In genomic region chr5:150449491-150450339, GRCh38 we compare ENCODE assay signal across 8 cellular contexts. TPM values are rescaled to one million over a fixed set of nuclear protein-coding genes. Genes with fewer than 3 reads are reported as not detected.
DNase-seq lines count a peak whose midpoint lies in the region; TF ChIP-seq lines count a peak whose summit lies in the region.

Gene RPS14, minus strand, starts transcription at chr5:150449739. Its CDS starts 2,006 bp downstream, at chr5:150447733.

- peaks cover 19% of the 10 kb centered on the region for H3K79me2 ChIP-seq in neural cell (replicated peaks; ENCODE audit: insufficient read depth, low read length)

- H3K4me1 ChIP-seq in stomach = peaks cover 12 to 39% (median 28%) of the 10 kb centered on the region in 4 donors

- no peaks in the 10 kb centered on the region for H3K9me3 ChIP-seq in neural cell (ENCODE audit: low read length)
- no peaks in the 10 kb centered on the region for H3K9me3 ChIP-seq in stomach

- peak within 1 kb of the TSS; percentile 93 for H3K9ac ChIP-seq in neural cell (ENCODE audit: low read length)

- no peaks in the 10 kb centered on the region for H3F3A ChIP-seq in neural cell (ENCODE audit: insufficient read depth, low read length, poor library complexity, severe bottlenecking)

- TF ChIP-seq EP300 in neural cell (conservative IDR thresholded peaks at IDR 0.05; ENCODE audit: poor library complexity, severe bottlenecking) (peak; percentile 88), stomach (IDR thresholded peaks at IDR 0.05) (no peak)

- no peaks in the 10 kb centered on the region for H3K27me3 ChIP-seq in neural cell (ENCODE audit: insufficient read depth, low read depth, low read length)
- H3K27me3 ChIP-seq in stomach = no peaks in the 10 kb centered on the region

- DNase-seq in ELR (ENCODE audit: low read depth) = peak; percentile 96
- DNase-seq in H4 (ENCODE audit: low spot score) = peak; percentile 90
- peak; percentile 89 for DNase-seq in LNCaP clone FGC (ENCODE audit: low read depth)
- DNase-seq in RWPE1 (ENCODE audit: low spot score) = peak; percentile 98
- peak; percentile 91 for DNase-seq in activated T-helper 2 cell treated with anti-CD3 and anti-CD28 coated beads, Interferon-gamma antibody, Interleukin-2, Interleukin-4, amounts not matched to agents 10 μg/mL and 5 μg/mL and 100 μg/mL, durations not matched to agents 14 hours and 24 hours and 36 hours (ENCODE audit: low spot score)
- peak; percentile 95 for DNase-seq in fibroblast of the aortic adventitia (ENCODE audit: low read depth)
- peak; percentile 93 for DNase-seq in stomach

- peak in 2 of 4 donors; percentile 36 to 46 for TF ChIP-seq POLR2A in stomach (IDR thresholded peaks at IDR 0.05)

- H2AFZ ChIP-seq in neural cell (ENCODE audit: low read depth, low read length) = peak within 1 kb of the TSS; percentile 78

- POLR2A ChIA-PET in RWPE1 (lab: Yijun Ruan, JAX; ENCODE audit: low non-redundant PET) = interaction anchor here (0.5 to 0.6 kb wide), 2 partner anchors 36 to 173 kb away, joined by 3 read pairs; no protein-coding TSS in a partner anchor

- no peaks in the 10 kb centered on the region for H3K27me3 Mint-ChIP-seq in activated T-helper 2 cell treated with anti-CD3 and anti-CD28 coated beads, Interferon-gamma antibody, Interleukin-2, Interleukin-4, amounts not matched to agents 10 μg/mL and 5 μg/mL and 100 μg/mL, durations not matched to agents 14 hours and 24 hours and 36 hours (ENCODE audit: low read depth)

- CTCF ChIA-PET in RWPE1 (lab: Yijun Ruan, JAX) = interaction anchor here (0.5 to 2.2 kb wide), 20 partner anchors 10 to 1318 kb away, joined by 3 to 8 read pairs (median 3); no protein-coding TSS in a partner anchor

- H3K4me1 Mint-ChIP-seq in activated T-helper 2 cell treated with anti-CD3 and anti-CD28 coated beads, Interferon-gamma antibody, Interleukin-2, Interleukin-4, amounts not matched to agents 10 μg/mL and 5 μg/mL and 100 μg/mL, durations not matched to agents 14 hours and 24 hours and 36 hours (ENCODE audit: low read depth) = peaks cover 23% of the 10 kb centered on the region

- peaks cover 50% of the 10 kb centered on the region for H3K36me3 Mint-ChIP-seq in activated T-helper 2 cell treated with anti-CD3 and anti-CD28 coated beads, Interferon-gamma antibody, Interleukin-2, Interleukin-4, amounts not matched to agents 10 μg/mL and 5 μg/mL and 100 μg/mL, durations not matched to agents 14 hours and 24 hours and 36 hours (ENCODE audit: low read depth)

- H3K9me3 Mint-ChIP-seq in activated T-helper 2 cell treated with anti-CD3 and anti-CD28 coated beads, Interferon-gamma antibody, Interleukin-2, Interleukin-4, amounts not matched to agents 10 μg/mL and 5 μg/mL and 100 μg/mL, durations not matched to agents 14 hours and 24 hours and 36 hours = no peaks in the 10 kb centered on the region

- peak; percentile 98 for TF ChIP-seq CTCF in LNCaP clone FGC (IDR thresholded peaks at IDR 0.05; ENCODE audit: control insufficient read depth, extremely low read depth, insufficient read depth)
- TF ChIP-seq CTCF in RWPE1 (conservative IDR thresholded peaks at IDR 0.05; ENCODE audit: low read depth) = peak; percentile 98
- TF ChIP-seq CTCF in fibroblast of the aortic adventitia (IDR thresholded peaks at IDR 0.05; ENCODE audit: insufficient read depth, low read length) = peak; percentile 91
- TF ChIP-seq CTCF in neural cell (IDR thresholded peaks at IDR 0.05; ENCODE audit: poor library complexity, severe bottlenecking) = peak; percentile 99
- peak in 5 of 7 experiments; percentile 78 to 97 (median 90) for TF ChIP-seq CTCF in stomach (IDR thresholded peaks at IDR 0.05)

- H3K36me3 ChIP-seq in neural cell (ENCODE audit: insufficient read depth, low read length) (no peaks in the 10 kb centered on the region), stomach (peaks cover 28 to 33% (median 33%) of the 10 kb centered on the region in 4 donors)

- peak; percentile 58 for TF ChIP-seq RAD21 in neural cell (conservative IDR thresholded peaks at IDR 0.05)

- H3K4me3 ChIP-seq in LNCaP clone FGC (ENCODE audit: low read depth, low read length) (peak within 1 kb of the TSS; percentile 69), fibroblast of the aortic adventitia (ENCODE audit: low read depth, low read length) (peak within 1 kb of the TSS; percentile 97), neural cell (ENCODE audit: low read length) (peak within 1 kb of the TSS; percentile 79), stomach (peak within 1 kb of the TSS; percentile 61 to 91 (median 70))

- intact Hi-C loops in activated T-helper 2 cell treated with anti-CD3 and anti-CD28 coated beads, Interferon-gamma antibody, Interleukin-2, Interleukin-4, amounts not matched to agents 10 μg/mL and 5 μg/mL and 100 μg/mL, durations not matched to agents 14 hours and 24 hours and 36 hours (cut with micrococcal nuclease) = loop anchor here (1.0 to 10.0 kb wide), 7 partner anchors 13 to 1325 kb away; partner anchors contain the start of genes ANXA6, CD74, G3BP1 and HMGXB3
- intact Hi-C loops in stomach (cut with DNase I; ENCODE audit: low total_unique reads) = no loop called here

- H4K20me1 ChIP-seq in neural cell (ENCODE audit: insufficient read depth) = no peaks in the 10 kb centered on the region

- H3K9me2 ChIP-seq in neural cell (ENCODE audit: insufficient read depth, low read length) = no peaks in the 10 kb centered on the region

- 3 to 6% (median 4%) methylated on average over 43 to 58 of the region's 58 CpGs for WGBS in stomach, 5 donors

- peak within 1 kb of the TSS; percentile 94 for H3K27ac ChIP-seq in RWPE1
- H3K27ac ChIP-seq in neural cell (ENCODE audit: low read length) = peak within 1 kb of the TSS; percentile 97
- H3K27ac ChIP-seq in stomach = peak within 1 kb of the TSS; percentile 93 to 99 (median 94)

- H3K27ac Mint-ChIP-seq in activated T-helper 2 cell treated with anti-CD3 and anti-CD28 coated beads, Interferon-gamma antibody, Interleukin-2, Interleukin-4, amounts not matched to agents 10 μg/mL and 5 μg/mL and 100 μg/mL, durations not matched to agents 14 hours and 24 hours and 36 hours = peak within 1 kb of the TSS; percentile 100

- H3K4me3 Mint-ChIP-seq in activated T-helper 2 cell treated with anti-CD3 and anti-CD28 coated beads, Interferon-gamma antibody, Interleukin-2, Interleukin-4, amounts not matched to agents 10 μg/mL and 5 μg/mL and 100 μg/mL, durations not matched to agents 14 hours and 24 hours and 36 hours (ENCODE audit: low read depth) = peak within 1 kb of the TSS; percentile 99

- H3K4me2 ChIP-seq in neural cell (ENCODE audit: low read length) = peak within 1 kb of the TSS; percentile 91

TF ChIP-seq in neural cell, 6 proteins besides CTCF, POLR2A, EP300 and RAD21:
- TF ChIP-seq REST (IDR thresholded peaks at IDR 0.05; ENCODE audit: borderline replicate concordance) = peak; percentile 93
- TF ChIP-seq SMC3 (conservative IDR thresholded peaks at IDR 0.05; ENCODE audit: poor library complexity) = peak; percentile 59
- peak; percentile 97 for TF ChIP-seq POLR2AphosphoS5 (IDR thresholded peaks at IDR 0.05)
- peak; percentile 61 for TF ChIP-seq TAF1 (IDR thresholded peaks at IDR 0.05; ENCODE audit: low read depth)
- TF ChIP-seq EZH2 (IDR thresholded peaks at IDR 0.05; ENCODE audit: borderline replicate concordance, insufficient read depth, low read length, poor library complexity, severe bottlenecking) = no peak
- TF ChIP-seq MXI1 (conservative IDR thresholded peaks at IDR 0.05; ENCODE audit: poor library complexity, severe bottlenecking) = peak; percentile 95

RNA-seq across cellular contexts. Expression of gene RPS14, which starts in this region (rescaled TPM):
- 2,476 and 2,863 TPM in 2 replicates for total RNA-seq in H4 (2014; rRNA removed; shearing (Covaris generic))
- 2,552 and 2,593 TPM in 2 replicates for total RNA-seq in activated T-helper 2 cell treated with anti-CD3 and anti-CD28 coated beads, Interferon-gamma antibody, Interleukin-2, Interleukin-4, amounts not matched to agents 10 μg/mL and 5 μg/mL and 100 μg/mL, durations not matched to agents 14 hours and 24 hours and 36 hours
- total RNA-seq in fibroblast of the aortic adventitia (ENCODE audit: low replicate concordance) = 3,673 and 3,861 TPM in 2 replicates
- 2,744 and 3,490 TPM in 2 replicates for polyA plus RNA-seq in neural cell
- polyA minus RNA-seq in neural cell = 814 and 861 TPM in 2 replicates
- total RNA-seq in stomach = 1,000 to 10,000 TPM in 4 of 5 donors, 100 to 1,000 TPM in 1; 899 to 3,971 (median 1,858) TPM
- polyA plus RNA-seq in stomach = 1,000 to 10,000 TPM; 4,327 to 6,427 (median 4,820) TPM

Comparison
In these comparisons a context has a peak if more than half of its experiments do, and no peak if none do; other contexts are left out.
1. Peak in every context shown above with its lines: DNase-seq, H3K4me3 ChIP-seq and H3K27ac ChIP-seq.